In genomic region chr13:99916366-99917103, GRCh38 we compare ENCODE assay signal across 9 cellular contexts. TPM values are rescaled to one million over a fixed set of nuclear protein-coding genes. Genes with fewer than 3 reads are reported as not detected.
DNase-seq lines count a peak whose midpoint lies in the region; ATAC-seq and TF ChIP-seq lines count a peak whose summit lies in the region.
"Had no signal": no experiment of that assay in that cellular context is flagged by ENCODE, and none has a peak within 500 bp of the region (broad histone marks: within the 10 kb centered on the region; RNA-seq: fewer than 3 reads in every experiment).

No MANE protein-coding gene starts in this region.

- in situ Hi-C loops in astrocyte of the spinal cord (cut with HindIII; ENCODE audit: low sequenced_read_pairs), result no loop called here

- no peaks in the 10 kb centered on the region for H3K4me1 Mint-ChIP-seq in immature natural killer cell

- no peaks in the 10 kb centered on the region for H3K9me3 Mint-ChIP-seq in immature natural killer cell

- no peak overlapping the region for H3K27ac Mint-ChIP-seq in immature natural killer cell
- H3K27ac Mint-ChIP-seq: activated naive CD8-positive, alpha-beta T cell had no signal

- ATAC-seq in GM18867 (IDR thresholded peaks at IDR 0.05; ENCODE audit: unreplicated experiment) (peak; percentile 85), HG03442 (IDR thresholded peaks at IDR 0.05; ENCODE audit: unreplicated experiment) (peak; percentile 84), HG03139 (IDR thresholded peaks at IDR 0.05; ENCODE audit: unreplicated experiment) (no peak)

- DNase-seq in COR-L47 (lab: John Stamatoyannopoulos, UW) (peak; percentile 75), NCI-H526 treated with DMSO at 0.1 percent for 48 hours (lab: John Stamatoyannopoulos, UW) (peak; percentile 63), astrocyte of the spinal cord (ENCODE audit: low read depth, low spot score) (peak; percentile 79), immature natural killer cell (peak; percentile 23 to 51 (median 26)), stromal cell of bone marrow (ENCODE audit: low read depth) (peak; percentile 52)

- peak; percentile 98 for TF ChIP-seq CTCF in astrocyte of the spinal cord (IDR thresholded peaks at IDR 0.05; ENCODE audit: low read depth, low read length)

- no peaks in the 10 kb centered on the region for H3K36me3 Mint-ChIP-seq in immature natural killer cell

- peaks cover 2 to 7% (median 6%) of the 10 kb centered on the region in 3 donors for H3K27me3 Mint-ChIP-seq in immature natural killer cell (ENCODE audit: low read depth in 3 of 3)

- no peak overlapping the region for H3K4me3 ChIP-seq in astrocyte of the spinal cord (ENCODE audit: low read depth, low read length)

- no peak overlapping the region for H3K4me3 Mint-ChIP-seq in immature natural killer cell
- H3K4me3 Mint-ChIP-seq: activated naive CD8-positive, alpha-beta T cell had no signal

RNA-seq across cellular contexts. Expression of gene ZIC5, which starts 55.0 kb away (rescaled TPM):
- not detected for polyA plus RNA-seq in immature natural killer cell

Comparison
In these comparisons a context has a peak if more than half of its experiments do, and no peak if none do; other contexts are left out.
1. DNase-seq: peak in every context shown above with its lines; median percentile 79 in astrocyte of the spinal cord; 75 in COR-L47; 63 in NCI-H526 treated with DMSO at 0.1 percent for 48 hours; 52 in stromal cell of bone marrow; 26 in immature natural killer cell.